In genomic region chr2:148565272-148565894, GRCh38 we compare ENCODE assay signal across 11 cellular contexts.
DNase-seq lines count a peak whose midpoint lies in the region; TF ChIP-seq lines count a peak whose summit lies in the region.
"Had no signal": no experiment of that assay in that cellular context is flagged by ENCODE, and none has a peak within 500 bp of the region (broad histone marks: within the 10 kb centered on the region; RNA-seq: fewer than 3 reads in every experiment).

No MANE protein-coding gene starts in this region.

- no peak overlapping the region for H2BK120ac ChIP-seq in H9 (ENCODE audit: low read depth, low read length, poor library complexity, severe bottlenecking)

- no peaks in the 10 kb centered on the region for H3K9me3 Mint-ChIP-seq in H9
- H3K9me3 Mint-ChIP-seq: IgD-negative memory B cell had no signal

- H2BK5ac ChIP-seq in H9 (ENCODE audit: insufficient read length, low read length), result no peak overlapping the region

- no peaks in the 10 kb centered on the region for H3K4me1 ChIP-seq in H9 (ENCODE audit: insufficient read depth, low read length)
- no peaks in the 10 kb centered on the region for H3K4me1 ChIP-seq in left ventricle myocardium inferior
- no peaks in the 10 kb centered on the region for H3K4me1 ChIP-seq in transverse colon
- H3K4me1 ChIP-seq: prostate gland, SJSA1 had no signal

- H3K27ac ChIP-seq in H9 (ENCODE audit: insufficient read length, low read depth, low read length), result no peak overlapping the region
- H3K27ac ChIP-seq in left ventricle myocardium inferior (replicated peaks), result no peak overlapping the region
- no peak overlapping the region for H3K27ac ChIP-seq in transverse colon
- H3K27ac ChIP-seq: prostate gland, SJSA1 had no signal

- no peaks in the 10 kb centered on the region for H3K79me1 ChIP-seq in H9 (ENCODE audit: insufficient read depth, low read depth, low read length, poor library complexity, severe bottlenecking)

- in situ Hi-C loops in SK-MEL-5 (cut with HindIII; ENCODE audit: low pct_unique_long_range_greater_than_20kb, low sequenced_read_pairs), result no loop called here
- in situ Hi-C loops in transverse colon (cut with MboI; ENCODE audit: low pct_ligation_motif_present in 1 of 4, low pct_unique_long_range_greater_than_20kb in 1 of 4, low sequenced_read_pairs in 3 of 4), result no loop called here

- H3K23me2 ChIP-seq in H9 (ENCODE audit: insufficient read length, low read depth, low read length, poor library complexity, severe bottlenecking), result no peaks in the 10 kb centered on the region

- no peak overlapping the region for H2AFZ ChIP-seq in H9 (ENCODE audit: low read length)

- intact Hi-C loops in left ventricle myocardium inferior (cut with micrococcal nuclease), result loop anchor here (10.0 kb wide), 1 partner anchor 429 kb away; no protein-coding TSS in a partner anchor
- intact Hi-C loops in transverse colon (cut with DNase I; ENCODE audit: low total_unique reads), result no loop called here

- H3K27me3 ChIP-seq in H9 (ENCODE audit: insufficient read depth, low read length) (no peaks in the 10 kb centered on the region; the same call in 1 of the 2 replicates), left ventricle myocardium inferior (ENCODE audit: low read depth) (peaks cover 23% of the 10 kb centered on the region), transverse colon (peaks cover 3% of the 10 kb centered on the region)

- WGBS in H9 (ENCODE audit: extremely low coverage, insufficient read length, low lambda C conversion rate), result no CpG with 5 or more reads among the region's 4 CpGs
- WGBS in transverse colon (ENCODE audit: low coverage in 1 of 2), 2 donors, result 56 to 66% methylated on average over 3 to 4 of the region's 4 CpGs

- H3K18ac ChIP-seq in H9 (ENCODE audit: insufficient read length, low read depth, low read length), result no peak overlapping the region

- H3K14ac ChIP-seq in H9 (ENCODE audit: insufficient read depth, low read length), result no peak overlapping the region

- no peak overlapping the region for H2BK12ac ChIP-seq in H9 (ENCODE audit: insufficient read length, low read depth, low read length)

- H3K4ac ChIP-seq in H9 (ENCODE audit: low read depth, low read length), result no peak overlapping the region

- no peak overlapping the region for H2AK5ac ChIP-seq in H9 (ENCODE audit: insufficient read length, low read length)

- H3K4me1 Mint-ChIP-seq in H9, result no peaks in the 10 kb centered on the region
- H3K4me1 Mint-ChIP-seq: IgD-negative memory B cell had no signal

- H3K36me3 Mint-ChIP-seq in H9 (ENCODE audit: insufficient read depth in 1 of 3, low read depth in 3 of 3), result no peaks in the 10 kb centered on the region
- H3K36me3 Mint-ChIP-seq: IgD-negative memory B cell had no signal

- no peak overlapping the region for H3K4me3 Mint-ChIP-seq in H9
- H3K4me3 Mint-ChIP-seq: IgD-negative memory B cell had no signal

- no peak overlapping the region for H2BK20ac ChIP-seq in H9 (ENCODE audit: low read depth, low read length, poor library complexity, severe bottlenecking)

- no peaks in the 10 kb centered on the region for H3K36me3 ChIP-seq in left ventricle myocardium inferior
- no peaks in the 10 kb centered on the region for H3K36me3 ChIP-seq in transverse colon
- H3K36me3 ChIP-seq: prostate gland, SJSA1 had no signal

- no peak overlapping the region for H4K91ac ChIP-seq in H9 (ENCODE audit: insufficient read length, low read depth, low read length)

- no peak overlapping the region for H4K5ac ChIP-seq in H9 (ENCODE audit: insufficient read length, low read depth, low read length)

- H3K9ac ChIP-seq in H9 (ENCODE audit: extremely low read depth, insufficient read length, low read length), result no peak overlapping the region

- H3K27ac Mint-ChIP-seq in H9, result no peak overlapping the region
- H3K27ac Mint-ChIP-seq: IgD-negative memory B cell had no signal

- H3K56ac ChIP-seq in H9 (ENCODE audit: insufficient read length, low read depth, low read length), result no peak overlapping the region

- H3K9me3 ChIP-seq in H9 (ENCODE audit: control insufficient read depth, low read depth, low read length) (no peaks in the 10 kb centered on the region), left ventricle myocardium inferior (replicated peaks) (no peaks in the 10 kb centered on the region), transverse colon (no peaks in the 10 kb centered on the region)
- H3K9me3 ChIP-seq: prostate gland, SJSA1 had no signal

- no peak for TF ChIP-seq POLR2A in transverse colon (IDR thresholded peaks at IDR 0.05)

- DNase-seq in AG09309 (ENCODE audit: low read depth) (no peak), H9 (no peak), SK-MEL-5 (ENCODE audit: low read depth, low spot score) (peak; percentile 26), left ventricle myocardium inferior (no peak), transverse colon (no peak), SK-N-DZ (ENCODE audit: low spot score) (no peak), activated gamma-delta T cell treated with Interleukin-2 at 50 U/mL for 16 hours (no peak), inferior parietal cortex (ENCODE audit: extremely low spot score) (no peak)

- H2BK15ac ChIP-seq in H9 (ENCODE audit: low read depth, low read length), result no peak overlapping the region

- H3K23ac ChIP-seq in H9 (ENCODE audit: insufficient read length, low read depth, low read length), result no peak overlapping the region

- no peaks in the 10 kb centered on the region for H4K20me1 ChIP-seq in H9 (ENCODE audit: control insufficient read depth, insufficient read depth, insufficient read length)

- no peak for TF ChIP-seq EP300 in transverse colon (IDR thresholded peaks at IDR 0.05; ENCODE audit: low read depth)

- H3T11ph ChIP-seq in H9 (ENCODE audit: low read length), result no peak overlapping the region

- H3K79me2 ChIP-seq in H9 (ENCODE audit: insufficient read depth, low read length), result no peaks in the 10 kb centered on the region

- H3K4me2 ChIP-seq in H9 (ENCODE audit: insufficient read depth, insufficient read length, low read length), result no peak overlapping the region

- H4K8ac ChIP-seq in H9 (replicated peaks; ENCODE audit: insufficient read length, low read depth, low read length), result no peak overlapping the region

- H3K4me3 ChIP-seq in AG09309 (ENCODE audit: control insufficient read depth, low read depth, low read length) (no peak overlapping the region), left ventricle myocardium inferior (no peak overlapping the region), transverse colon (no peak overlapping the region)
- H3K4me3 ChIP-seq: prostate gland, SJSA1 had no signal

- peaks cover 15% of the 10 kb centered on the region for H3K27me3 Mint-ChIP-seq in H9 (ENCODE audit: low read depth)

- TF ChIP-seq CTCF in AG09309 (IDR thresholded peaks at IDR 0.05; ENCODE audit: control insufficient read depth, insufficient read depth, low read depth, low read length, missing control alignments), result peak; percentile 9
- peak; percentile 55 for TF ChIP-seq CTCF in H9 (conservative IDR thresholded peaks at IDR 0.05)
- peak; percentile 55 for TF ChIP-seq CTCF in left ventricle myocardium inferior (IDR thresholded peaks at IDR 0.05; ENCODE audit: borderline replicate concordance)
- TF ChIP-seq CTCF in transverse colon (IDR thresholded peaks at IDR 0.05), result peak in 1 of 5 experiments; percentile 6
